In the genomic region with DNA sequence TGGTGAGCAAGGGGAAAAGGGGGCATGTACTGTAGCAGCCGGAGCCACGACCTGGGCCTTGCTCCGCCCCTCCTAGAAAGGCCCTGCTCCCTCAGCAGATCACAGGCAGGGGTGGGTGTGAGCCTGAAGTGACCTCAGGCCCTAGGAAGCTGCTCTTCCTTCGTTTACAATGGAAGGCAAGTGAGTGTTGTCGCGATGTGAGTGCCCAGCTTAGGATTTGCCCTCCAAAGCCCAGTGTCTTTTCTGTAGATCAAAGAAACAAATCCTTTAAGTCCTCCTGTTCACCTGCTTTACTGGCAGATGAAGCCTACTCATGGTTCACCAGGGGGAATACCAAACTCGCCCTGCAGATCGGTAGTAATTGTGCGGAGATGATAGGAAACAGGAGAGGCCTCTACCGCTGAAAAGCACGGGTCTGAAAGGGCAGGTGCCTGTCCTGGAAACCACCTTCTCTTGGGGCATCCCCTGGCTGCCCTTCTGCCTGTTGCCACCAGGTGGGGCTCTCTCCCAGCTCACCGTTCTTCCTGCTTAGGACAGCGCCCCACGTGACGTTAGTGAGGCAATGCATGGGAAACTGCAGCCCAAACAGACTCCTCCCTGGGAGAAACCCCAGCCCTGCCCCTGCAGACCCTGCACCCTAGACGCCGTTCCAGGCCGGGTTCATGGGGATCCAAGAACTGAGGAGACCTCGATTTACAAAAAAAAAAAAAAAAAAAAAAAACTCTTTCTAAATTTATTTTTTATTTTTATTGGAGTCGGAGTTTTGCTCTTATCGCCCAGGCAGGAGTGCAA, we compare ENCODE assay signal across 1 cellular context.
TF ChIP-seq lines count a peak whose summit lies in the region.

No MANE protein-coding gene starts in this region.

TF ChIP-seq in K562, 482 proteins besides CTCF, POLR2A, EP300 and RAD21 (continues in another document):
- TF ChIP-seq ZC3H11A (IDR thresholded peaks at IDR 0.05; ENCODE audit: low read depth, low read length) (0 out of 2 replicates have a peak, but pooled peaks have one; percentile 52), ZC3H8 (IDR thresholded peaks at IDR 0.05) (no peak), ZNF184 (CRISPR knock-in tag; IDR thresholded peaks at IDR 0.05) (no peak), STAT5B (CRISPR knock-in tag; IDR thresholded peaks at IDR 0.05) (no peak), ZFX (CRISPR knock-in tag; IDR thresholded peaks at IDR 0.05) (no peak), PATZ1 (CRISPR knock-in tag; IDR thresholded peaks at IDR 0.05; ENCODE audit: borderline replicate concordance) (no peak), GABPA (tag; conservative IDR thresholded peaks at IDR 0.05; ENCODE audit: low read depth) (no peak), GTF2F1 (IDR thresholded peaks at IDR 0.05; ENCODE audit: low read depth, low read length) (no peak), ZNF146 (CRISPR knock-in tag; IDR thresholded peaks at IDR 0.05; ENCODE audit: unreplicated experiment) (no peak), ZNF347 (CRISPR knock-in tag; IDR thresholded peaks at IDR 0.05; ENCODE audit: low read depth) (no peak), DMBX1 (CRISPR knock-in tag; IDR thresholded peaks at IDR 0.05; ENCODE audit: borderline replicate concordance) (no peak), EGR1 (conservative IDR thresholded peaks at IDR 0.05) (no peak), BHLHE40 (IDR thresholded peaks at IDR 0.05; ENCODE audit: low read length) (peak; percentile 64; the same call in 1 of the 2 replicates), MAZ (CRISPR knock-in tag; conservative IDR thresholded peaks at IDR 0.05 in 1 of 2, IDR thresholded peaks at IDR 0.05 in 1 of 2) (peak; percentile 32 to 61; a peak in 2 of 4 replicates), SP2 (IDR thresholded peaks at IDR 0.05; ENCODE audit: extremely low read depth, low read depth, low read length, poor library complexity, severe bottlenecking) (no peak), IRF9 (tag; IDR thresholded peaks at IDR 0.05) (no peak), SIX5 (IDR thresholded peaks at IDR 0.05; ENCODE audit: borderline replicate concordance in 1 of 2, insufficient read depth in 1 of 2, low read depth in 1 of 2, low read length in 2 of 2) (no peak), ZBTB49 (CRISPR knock-in tag; IDR thresholded peaks at IDR 0.05; ENCODE audit: borderline replicate concordance) (no peak), RCOR1 (IDR thresholded peaks at IDR 0.05; ENCODE audit: borderline replicate concordance in 1 of 2, low read depth in 2 of 2, low read length in 2 of 2) (peak in 1 of 2 experiments; percentile 87; a peak in 2 of 4 replicates), RBM14 (IDR thresholded peaks at IDR 0.05; ENCODE audit: borderline replicate concordance, insufficient read depth, low read depth, low read length) (no peak), PHF8 (IDR thresholded peaks at IDR 0.05; ENCODE audit: borderline replicate concordance, low read length) (no peak), ZNF384 (IDR thresholded peaks at IDR 0.05; ENCODE audit: low read depth, low read length) (0 out of 2 replicates have a peak, but pooled peaks have one; percentile 27), TOE1 (IDR thresholded peaks at IDR 0.05; ENCODE audit: borderline replicate concordance) (peak; percentile 83; the same call in 1 of the 2 replicates), TOE1 (CRISPR knock-in tag; IDR thresholded peaks at IDR 0.05; ENCODE audit: borderline replicate concordance, low read depth) (no peak), NRF1 (conservative IDR thresholded peaks at IDR 0.05 in 1 of 2, IDR thresholded peaks at IDR 0.05 in 1 of 2) (no peak), MBD2 (IDR thresholded peaks at IDR 0.05; ENCODE audit: borderline replicate concordance, low read depth) (no peak), CHD4 (IDR thresholded peaks at IDR 0.05; ENCODE audit: insufficient read depth, insufficient replicate concordance, low read depth, low read length, poor library complexity, severe bottlenecking) (no peak), PURB (CRISPR knock-in tag; IDR thresholded peaks at IDR 0.05; ENCODE audit: low read depth) (no peak), CHD7 (IDR thresholded peaks at IDR 0.05; ENCODE audit: low read depth, low read length) (no peak), ZNF785 (CRISPR knock-in tag; IDR thresholded peaks at IDR 0.05) (no peak)
- TF ChIP-seq, protein P1, sequence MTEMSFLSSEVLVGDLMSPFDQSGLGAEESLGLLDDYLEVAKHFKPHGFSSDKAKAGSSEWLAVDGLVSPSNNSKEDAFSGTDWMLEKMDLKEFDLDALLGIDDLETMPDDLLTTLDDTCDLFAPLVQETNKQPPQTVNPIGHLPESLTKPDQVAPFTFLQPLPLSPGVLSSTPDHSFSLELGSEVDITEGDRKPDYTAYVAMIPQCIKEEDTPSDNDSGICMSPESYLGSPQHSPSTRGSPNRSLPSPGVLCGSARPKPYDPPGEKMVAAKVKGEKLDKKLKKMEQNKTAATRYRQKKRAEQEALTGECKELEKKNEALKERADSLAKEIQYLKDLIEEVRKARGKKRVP (CRISPR knock-in tag; IDR thresholded peaks at IDR 0.05): 0 out of 2 replicates have a peak, but pooled peaks have one; percentile 44
- TF ChIP-seq, protein P2, sequence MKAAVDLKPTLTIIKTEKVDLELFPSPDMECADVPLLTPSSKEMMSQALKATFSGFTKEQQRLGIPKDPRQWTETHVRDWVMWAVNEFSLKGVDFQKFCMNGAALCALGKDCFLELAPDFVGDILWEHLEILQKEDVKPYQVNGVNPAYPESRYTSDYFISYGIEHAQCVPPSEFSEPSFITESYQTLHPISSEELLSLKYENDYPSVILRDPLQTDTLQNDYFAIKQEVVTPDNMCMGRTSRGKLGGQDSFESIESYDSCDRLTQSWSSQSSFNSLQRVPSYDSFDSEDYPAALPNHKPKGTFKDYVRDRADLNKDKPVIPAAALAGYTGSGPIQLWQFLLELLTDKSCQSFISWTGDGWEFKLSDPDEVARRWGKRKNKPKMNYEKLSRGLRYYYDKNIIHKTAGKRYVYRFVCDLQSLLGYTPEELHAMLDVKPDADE (conservative IDR thresholded peaks at IDR 0.05; ENCODE audit: control insufficient read depth, low read depth, low read length): no peak
- TF ChIP-seq, protein P3, sequence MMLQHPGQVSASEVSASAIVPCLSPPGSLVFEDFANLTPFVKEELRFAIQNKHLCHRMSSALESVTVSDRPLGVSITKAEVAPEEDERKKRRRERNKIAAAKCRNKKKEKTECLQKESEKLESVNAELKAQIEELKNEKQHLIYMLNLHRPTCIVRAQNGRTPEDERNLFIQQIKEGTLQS (IDR thresholded peaks at IDR 0.05): peak; percentile 61
- TF ChIP-seq, protein P3 (CRISPR knock-in tag; conservative IDR thresholded peaks at IDR 0.05): no peak; the same call in 1 of the 2 replicates
